ENCODE assay signal across 19 cellular contexts in the genomic region with DNA sequence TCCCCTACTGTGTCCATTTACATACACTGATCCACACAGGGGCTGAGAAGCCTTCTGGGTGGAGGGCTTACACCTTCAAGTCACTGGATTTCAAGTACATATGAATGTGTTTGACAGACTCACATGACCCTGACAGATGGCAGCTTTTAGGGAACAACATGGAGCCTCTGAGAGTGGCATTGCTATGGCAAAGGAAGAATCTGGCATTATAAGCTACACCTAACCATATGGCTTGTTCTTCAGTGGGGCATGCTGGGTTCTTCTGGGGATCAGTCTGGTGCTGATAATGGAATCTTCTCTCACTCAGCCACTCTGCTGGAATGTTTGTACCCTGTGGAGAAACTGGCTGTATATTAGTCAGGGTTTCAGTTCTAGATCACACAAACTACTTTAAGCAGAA.
DNase-seq lines count a peak whose midpoint lies in the region; ATAC-seq lines count a peak whose summit lies in the region.
"Had no signal": no experiment of that assay in that cellular context is flagged by ENCODE, and none has a peak within 500 bp of the region (broad histone marks: within the 10 kb centered on the region; RNA-seq: fewer than 3 reads in every experiment).

No MANE protein-coding gene starts in this region.

- H3K79me2 ChIP-seq in trophoblast cell (ENCODE audit: control insufficient read depth, insufficient read depth, low read length, poor library complexity): no peaks in the 10 kb centered on the region

- DNase-seq in DMS 273 (lab: John Stamatoyannopoulos, UW; ENCODE audit: unreplicated experiment) (peak; percentile 86), NCI-H1694 (lab: John Stamatoyannopoulos, UW) (peak; percentile 9), NCI-H524 (lab: John Stamatoyannopoulos, UW) (peak; percentile 97 to 99), NOMO-1 (lab: John Stamatoyannopoulos, UW; ENCODE audit: unreplicated experiment in 2 of 2) (no peak), trophoblast cell (no peak)
- DNase-seq in stimulated activated effector memory CD8-positive, alpha-beta T cell treated with anti-CD3 and anti-CD28 coated beads, Interleukin-12 subunit alpha, Interleukin-12 subunit beta, amount 100 ng/mL, for 72 hours (ENCODE audit: low spot score in 2 of 2): no peak
- DNase-seq: 8988T; CD8-positive, alpha-beta T cell; DMS153; DMS79; GF-D8; GOT3; H7; HFFc6 had no signal

- no peak overlapping the region for H2BK120ac ChIP-seq in trophoblast cell (ENCODE audit: insufficient read depth, low read length, poor library complexity)

- no peaks in the 10 kb centered on the region for H3K9me3 ChIP-seq in trophoblast cell (ENCODE audit: insufficient read depth, low read depth, low read length)
- H3K9me3 ChIP-seq: BLaER1 treated with 17β-estradiol and CSF1 and Interleukin-3, amounts not matched to agents 10 nM and 100 nM had no signal

- no peaks in the 10 kb centered on the region for H3K79me1 ChIP-seq in trophoblast cell (ENCODE audit: low read length)

- no peak overlapping the region for H2AK5ac ChIP-seq in trophoblast cell (ENCODE audit: low read length)

- H3K9me3 Mint-ChIP-seq in stimulated activated memory B cell treated with anti-CD40 and anti-IgM and Interleukin-4, amounts not matched to agents 10 μg/mL and 1 μg/mL and 100 μg/mL, for 72 hours: no peaks in the 10 kb centered on the region
- no peaks in the 10 kb centered on the region for H3K9me3 Mint-ChIP-seq in stimulated activated effector memory CD8-positive, alpha-beta T cell treated with anti-CD3 and anti-CD28 coated beads, Interleukin-12 subunit alpha, Interleukin-12 subunit beta, amount 100 ng/mL, for 72 hours
- H3K9me3 Mint-ChIP-seq: CD8-positive, alpha-beta T cell; HFFc6 had no signal

- H3K27ac Mint-ChIP-seq in stimulated activated memory B cell treated with anti-CD40 and anti-IgM and Interleukin-4, amounts not matched to agents 10 μg/mL and 1 μg/mL and 100 μg/mL, for 72 hours: no peak overlapping the region
- no peak overlapping the region for H3K27ac Mint-ChIP-seq in stimulated activated effector memory CD8-positive, alpha-beta T cell treated with anti-CD3 and anti-CD28 coated beads, Interleukin-12 subunit alpha, Interleukin-12 subunit beta, amount 100 ng/mL, for 72 hours
- H3K27ac Mint-ChIP-seq: B cell; CD8-positive, alpha-beta T cell; HFFc6 had no signal

- no peak overlapping the region for H4K8ac ChIP-seq in trophoblast cell (ENCODE audit: low read depth, low read length)

- peaks cover 12% of the 10 kb centered on the region for H3K27me3 Mint-ChIP-seq in stimulated activated memory B cell treated with anti-CD40 and anti-IgM and Interleukin-4, amounts not matched to agents 10 μg/mL and 1 μg/mL and 100 μg/mL, for 72 hours

- no peak overlapping the region for H3K9ac ChIP-seq in trophoblast cell (ENCODE audit: low read length)
- H3K9ac ChIP-seq: BLaER1 treated with 17β-estradiol and CSF1 and Interleukin-3, amounts not matched to agents 10 nM and 100 nM had no signal

- H3K4me3 ChIP-seq in trophoblast cell (ENCODE audit: low read depth, low read length): no peak overlapping the region
- H3K4me3 ChIP-seq: BLaER1 treated with 17β-estradiol and CSF1 and Interleukin-3, amounts not matched to agents 10 nM and 100 nM had no signal

- H3K4me1 ChIP-seq in trophoblast cell (ENCODE audit: control insufficient read depth in 1 of 2, insufficient read depth in 2 of 2, low read length in 2 of 2): no peaks in the 10 kb centered on the region

- H3K36me3 Mint-ChIP-seq in stimulated activated memory B cell treated with anti-CD40 and anti-IgM and Interleukin-4, amounts not matched to agents 10 μg/mL and 1 μg/mL and 100 μg/mL, for 72 hours: no peaks in the 10 kb centered on the region
- H3K36me3 Mint-ChIP-seq in stimulated activated effector memory CD8-positive, alpha-beta T cell treated with anti-CD3 and anti-CD28 coated beads, Interleukin-12 subunit alpha, Interleukin-12 subunit beta, amount 100 ng/mL, for 72 hours: no peaks in the 10 kb centered on the region
- H3K36me3 Mint-ChIP-seq: CD8-positive, alpha-beta T cell had no signal

- H3K27ac ChIP-seq in trophoblast cell (ENCODE audit: low read depth, low read length): no peak overlapping the region
- H3K27ac ChIP-seq: BLaER1 treated with 17β-estradiol and CSF1 and Interleukin-3, amounts not matched to agents 10 nM and 100 nM; HL-60 had no signal

- H3K4me2 ChIP-seq in trophoblast cell (ENCODE audit: low read length): no peak overlapping the region
- H3K4me2 ChIP-seq: BLaER1 treated with 17β-estradiol and CSF1 and Interleukin-3, amounts not matched to agents 10 nM and 100 nM had no signal

- H3K4me3 Mint-ChIP-seq in stimulated activated memory B cell treated with anti-CD40 and anti-IgM and Interleukin-4, amounts not matched to agents 10 μg/mL and 1 μg/mL and 100 μg/mL, for 72 hours: no peak overlapping the region
- H3K4me3 Mint-ChIP-seq in stimulated activated effector memory CD8-positive, alpha-beta T cell treated with anti-CD3 and anti-CD28 coated beads, Interleukin-12 subunit alpha, Interleukin-12 subunit beta, amount 100 ng/mL, for 72 hours: no peak overlapping the region
- H3K4me3 Mint-ChIP-seq: B cell; CD8-positive, alpha-beta T cell; HFFc6 had no signal

- H3K23ac ChIP-seq in trophoblast cell (ENCODE audit: low read length): no peak overlapping the region

- H2BK5ac ChIP-seq in trophoblast cell (ENCODE audit: low read depth, low read length, poor library complexity): no peak overlapping the region

- no peaks in the 10 kb centered on the region for H3K36me3 ChIP-seq in trophoblast cell (ENCODE audit: control insufficient read depth in 1 of 2, insufficient read depth in 2 of 2, low read length in 2 of 2)
- H3K36me3 ChIP-seq: BLaER1 treated with 17β-estradiol and CSF1 and Interleukin-3, amounts not matched to agents 10 nM and 100 nM had no signal

- H3K18ac ChIP-seq in trophoblast cell (ENCODE audit: low read length): no peak overlapping the region

- no peak overlapping the region for H2BK12ac ChIP-seq in trophoblast cell (ENCODE audit: low read length)

- no peaks in the 10 kb centered on the region for H3K4me1 Mint-ChIP-seq in stimulated activated memory B cell treated with anti-CD40 and anti-IgM and Interleukin-4, amounts not matched to agents 10 μg/mL and 1 μg/mL and 100 μg/mL, for 72 hours
- H3K4me1 Mint-ChIP-seq in stimulated activated effector memory CD8-positive, alpha-beta T cell treated with anti-CD3 and anti-CD28 coated beads, Interleukin-12 subunit alpha, Interleukin-12 subunit beta, amount 100 ng/mL, for 72 hours: no peaks in the 10 kb centered on the region
- H3K4me1 Mint-ChIP-seq: B cell had no signal

- H3K27me3 ChIP-seq in trophoblast cell (ENCODE audit: insufficient read depth, low read length): no peaks in the 10 kb centered on the region
- H3K27me3 ChIP-seq: BLaER1 treated with 17β-estradiol and CSF1 and Interleukin-3, amounts not matched to agents 10 nM and 100 nM had no signal

- H4K91ac ChIP-seq in trophoblast cell (ENCODE audit: low read depth, low read length): no peak overlapping the region

- H3K14ac ChIP-seq in trophoblast cell (ENCODE audit: low read length): no peak overlapping the region

- no peak overlapping the region for H2AFZ ChIP-seq in trophoblast cell (ENCODE audit: insufficient read depth, low read length, poor library complexity)

- ATAC-seq in stimulated activated memory B cell treated with anti-CD40 and anti-IgM and Interleukin-4, amounts not matched to agents 10 μg/mL and 1 μg/mL and 100 μg/mL, for 72 hours: peak; percentile 20
- ATAC-seq in stimulated activated effector memory CD8-positive, alpha-beta T cell treated with anti-CD3 and anti-CD28 coated beads, Interleukin-12 subunit alpha, Interleukin-12 subunit beta, amount 100 ng/mL, for 72 hours: no peak
- ATAC-seq: CD8-positive, alpha-beta T cell; HCT116 had no signal

- H4K12ac ChIP-seq in trophoblast cell (ENCODE audit: low read depth, low read length): no peak overlapping the region

- no peak overlapping the region for H3K4ac ChIP-seq in trophoblast cell (ENCODE audit: low read depth, low read length)

Comparison
In these comparisons a context has a peak if more than half of its experiments do, and no peak if none do; other contexts are left out.
1. DNase-seq: peak in DMS 273 (single experiment), NCI-H1694 (single experiment) and NCI-H524 (2 of 2); none in NOMO-1 (0 of 2), trophoblast cell (0 of 2) and stimulated activated effector memory CD8-positive, alpha-beta T cell treated with anti-CD3 and anti-CD28 coated beads, Interleukin-12 subunit alpha, Interleukin-12 subunit beta, amount 100 ng/mL, for 72 hours (0 of 2).